ENCODE assay signal across 21 cellular contexts in the genomic region with DNA sequence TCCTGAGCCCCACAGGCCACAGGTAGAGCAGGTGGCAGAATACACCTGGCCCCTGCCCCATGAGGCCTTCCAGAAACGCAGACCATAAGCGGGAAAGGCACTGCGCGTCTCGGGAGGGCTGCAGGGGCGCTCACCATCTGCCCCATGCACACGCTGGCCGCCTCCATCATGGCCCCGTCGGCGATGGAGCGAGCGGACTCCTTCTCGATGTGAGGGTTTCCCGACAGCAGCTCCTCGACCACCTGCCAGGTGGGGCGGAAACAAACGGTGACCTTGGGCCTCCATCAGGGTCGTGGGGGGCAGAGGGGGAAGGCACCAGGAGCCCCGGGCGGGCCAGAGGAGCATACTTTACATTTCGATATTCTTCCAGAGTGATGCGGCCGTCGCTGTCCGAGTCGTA. TPM values are rescaled to one million over a fixed set of nuclear protein-coding genes. Genes with fewer than 3 reads are reported as not detected.
"Had no signal": no experiment of that assay in that cellular context is flagged by ENCODE, and none has a peak within 500 bp of the region (broad histone marks: within the 10 kb centered on the region; RNA-seq: fewer than 3 reads in every experiment).

No MANE protein-coding gene starts in this region.

- H3K4me3 Mint-ChIP-seq: activated naive CD4-positive, alpha-beta T cell treated with anti-CD3 and anti-CD28 coated beads, Interleukin-2, amount 50 U/mL, for 24 hours; activated T-cell treated with anti-CD3 and anti-CD28 coated beads, Interleukin-2, amount 50 U/mL, for 72 hours; nephron progenitor cell; stimulated activated naive CD8-positive, alpha-beta T cell treated with anti-CD3 and anti-CD28 coated beads, Interleukin-15, Interleukin-2, amounts not matched to agents 100 ng/mL and 50 ng/mL, for 24 hours had no signal

- H3K4me1 ChIP-seq: foreskin keratinocyte had no signal

- H3K27ac Mint-ChIP-seq: activated naive CD4-positive, alpha-beta T cell treated with anti-CD3 and anti-CD28 coated beads, Interleukin-2, amount 50 U/mL, for 24 hours; activated T-cell treated with anti-CD3 and anti-CD28 coated beads, Interleukin-2, amount 50 U/mL, for 72 hours; stimulated activated naive CD8-positive, alpha-beta T cell treated with anti-CD3 and anti-CD28 coated beads, Interleukin-15, Interleukin-2, amounts not matched to agents 100 ng/mL and 50 ng/mL, for 24 hours had no signal

- H3K27ac ChIP-seq: foreskin keratinocyte, suprapubic skin had no signal

- DNase-seq: activated CD4-positive, CD25-positive, alpha-beta regulatory T cell treated with anti-CD3 and anti-CD28 coated beads, Interleukin-2, amount 50 U/mL, for 72 hours; activated gamma-delta T cell; activated T-cell treated with anti-CD3 and anti-CD28 coated beads, Interleukin-2, amount 50 U/mL, for 72 hours; dorsolateral prefrontal cortex; foreskin keratinocyte; mammary epithelial cell; retina; stimulated activated CD4-positive, alpha-beta T cell treated with anti-CD3 and anti-CD28 coated beads, Interleukin-12 subunit alpha, Interleukin-12 subunit beta, amount 100 ng/mL, for 4 hours; stimulated activated CD4-positive, alpha-beta T cell treated with anti-CD3 and anti-CD28 coated beads, Interleukin-1b, Interleukin-23, amount 100 ng/mL, for 48 hours; stimulated activated CD8-positive, alpha-beta memory T cell treated with anti-CD3 and anti-CD28 coated beads, Interleukin-4, amount 100 ng/mL, for 48 hours; T-helper 1 cell; T1000; transverse colon had no signal

- H3K36me3 ChIP-seq: suprapubic skin, transverse colon had no signal

- FAIRE-seq: astrocyte, keratinocyte had no signal

- H3K9me3 Mint-ChIP-seq: activated naive CD4-positive, alpha-beta T cell treated with anti-CD3 and anti-CD28 coated beads, Interleukin-2, amount 50 U/mL, for 24 hours; activated T-cell treated with anti-CD3 and anti-CD28 coated beads, Interleukin-2, amount 50 U/mL, for 72 hours; nephron progenitor cell; stimulated activated naive CD8-positive, alpha-beta T cell treated with anti-CD3 and anti-CD28 coated beads, Interleukin-15, Interleukin-2, amounts not matched to agents 100 ng/mL and 50 ng/mL, for 24 hours had no signal

- H3K4me3 ChIP-seq: dorsolateral prefrontal cortex, suprapubic skin, transverse colon had no signal

- ATAC-seq: activated T-cell treated with anti-CD3 and anti-CD28 coated beads, Interleukin-2, amount 50 U/mL, for 72 hours; foreskin keratinocyte had no signal

- H3K9me3 ChIP-seq: suprapubic skin, transverse colon had no signal

- H3K27me3 Mint-ChIP-seq: activated naive CD4-positive, alpha-beta T cell treated with anti-CD3 and anti-CD28 coated beads, Interleukin-2, amount 50 U/mL, for 24 hours; stimulated activated naive CD8-positive, alpha-beta T cell treated with anti-CD3 and anti-CD28 coated beads, Interleukin-15, Interleukin-2, amounts not matched to agents 100 ng/mL and 50 ng/mL, for 24 hours had no signal

- H3K36me3 Mint-ChIP-seq: activated naive CD4-positive, alpha-beta T cell treated with anti-CD3 and anti-CD28 coated beads, Interleukin-2, amount 50 U/mL, for 24 hours had no signal

- H3K4me1 Mint-ChIP-seq: activated naive CD4-positive, alpha-beta T cell treated with anti-CD3 and anti-CD28 coated beads, Interleukin-2, amount 50 U/mL, for 24 hours had no signal

- H3K27me3 ChIP-seq: dorsolateral prefrontal cortex had no signal

RNA-seq across cellular contexts. Expression of a gene that starts 52.8 kb away (rescaled TPM):
- total RNA-seq: fibroblast of lung, foreskin keratinocyte, myocyte had no signal
- polyA plus RNA-seq: fibroblast of lung, mammary epithelial cell had no signal
